In genomic region chr21:17523007-17523451, GRCh38 we compare ENCODE assay signal across 1 cellular context.
TF ChIP-seq lines count a peak whose summit lies in the region.

No MANE protein-coding gene starts in this region.

TF ChIP-seq in HepG2, 621 proteins besides CTCF, POLR2A, EP300 and RAD21 (continued from another document and continues in another):
- TF ChIP-seq ZNF687 (CRISPR knock-in tag; IDR thresholded peaks at IDR 0.05) (no peak), TCF7 (IDR thresholded peaks at IDR 0.05; ENCODE audit: low read depth) (peak; percentile 93), KLF16 (CRISPR knock-in tag; IDR thresholded peaks at IDR 0.05) (peak in 1 of 2 experiments; percentile 95; a peak in 2 of 4 replicates), ZNF550 (CRISPR knock-in tag; IDR thresholded peaks at IDR 0.05; ENCODE audit: borderline replicate concordance) (no peak), IKZF1 (IDR thresholded peaks at IDR 0.05) (no peak), ETV5 (CRISPR knock-in tag; IDR thresholded peaks at IDR 0.05; ENCODE audit: borderline replicate concordance) (peak; percentile 98), RNF2 (conservative IDR thresholded peaks at IDR 0.05; ENCODE audit: low read depth) (no peak), HOXA5 (CRISPR knock-in tag; IDR thresholded peaks at IDR 0.05) (peak; percentile 67; the same call in 1 of the 2 replicates), RARG (CRISPR knock-in tag; IDR thresholded peaks at IDR 0.05; ENCODE audit: low read depth) (no peak), PAXIP1 (CRISPR knock-in tag; conservative IDR thresholded peaks at IDR 0.05) (peak; percentile 100), MLX (CRISPR knock-in tag; IDR thresholded peaks at IDR 0.05) (peak; percentile 98), HOXA9 (CRISPR knock-in tag; IDR thresholded peaks at IDR 0.05; ENCODE audit: borderline replicate concordance) (peak; percentile 75), ZNF841 (CRISPR knock-in tag; IDR thresholded peaks at IDR 0.05; ENCODE audit: borderline replicate concordance) (0 out of 2 replicates have a peak, but pooled peaks have one; percentile 28), ZFP36 (IDR thresholded peaks at IDR 0.05; ENCODE audit: borderline replicate concordance, low read depth, low read length, partially characterized antibody) (no peak), NR1H2 (CRISPR knock-in tag; IDR thresholded peaks at IDR 0.05; ENCODE audit: borderline replicate concordance, low read depth) (no peak), RNF219 (CRISPR knock-in tag; IDR thresholded peaks at IDR 0.05) (peak; percentile 90; the same call in 1 of the 2 replicates), ZNF33A (CRISPR knock-in tag; IDR thresholded peaks at IDR 0.05; ENCODE audit: borderline replicate concordance) (no peak; the same call in 1 of the 2 replicates), TBX3 (IDR thresholded peaks at IDR 0.05; ENCODE audit: borderline replicate concordance) (peak; percentile 84), TP53 (CRISPR knock-in tag; conservative IDR thresholded peaks at IDR 0.05) (peak; percentile 82; the same call in 1 of the 2 replicates), NR0B2 (CRISPR knock-in tag; IDR thresholded peaks at IDR 0.05) (no peak), CENPT (CRISPR knock-in tag; IDR thresholded peaks at IDR 0.05; ENCODE audit: low read depth) (no peak), CHCHD3 (CRISPR knock-in tag; IDR thresholded peaks at IDR 0.05) (no peak), NFYC (CRISPR knock-in tag; IDR thresholded peaks at IDR 0.05) (peak; percentile 39), ZBTB20 (CRISPR knock-in tag; IDR thresholded peaks at IDR 0.05; ENCODE audit: borderline replicate concordance, low read depth) (peak; percentile 100), PPARG (CRISPR knock-in tag; conservative IDR thresholded peaks at IDR 0.05) (peak; percentile 99), DRAP1 (CRISPR knock-in tag; IDR thresholded peaks at IDR 0.05) (peak; percentile 84), ZSCAN5A (CRISPR knock-in tag; IDR thresholded peaks at IDR 0.05; ENCODE audit: borderline replicate concordance) (peak; percentile 58; the same call in 1 of the 2 replicates), ZNF768 (CRISPR knock-in tag; IDR thresholded peaks at IDR 0.05) (no peak), JARID2 (CRISPR knock-in tag; IDR thresholded peaks at IDR 0.05; ENCODE audit: insufficient replicate concordance) (no peak), MIXL1 (CRISPR knock-in tag; IDR thresholded peaks at IDR 0.05) (peak; percentile 99), ZBTB46 (CRISPR knock-in tag; IDR thresholded peaks at IDR 0.05; ENCODE audit: borderline replicate concordance) (no peak), ARNT (IDR thresholded peaks at IDR 0.05) (no peak), IKZF4 (CRISPR knock-in tag; IDR thresholded peaks at IDR 0.05; ENCODE audit: borderline replicate concordance, low read depth, not compliant biosample characterization) (no peak), NFE2 (CRISPR knock-in tag; IDR thresholded peaks at IDR 0.05) (no peak), ZNF441 (CRISPR knock-in tag; IDR thresholded peaks at IDR 0.05; ENCODE audit: borderline replicate concordance) (peak; percentile 62; the same call in 1 of the 2 replicates), SIN3A (IDR thresholded peaks at IDR 0.05; ENCODE audit: borderline replicate concordance, low read depth, low read length) (peak; percentile 91), ZNF784 (CRISPR knock-in tag; IDR thresholded peaks at IDR 0.05; ENCODE audit: borderline replicate concordance) (no peak), FOXJ3 (CRISPR knock-in tag; IDR thresholded peaks at IDR 0.05; ENCODE audit: borderline replicate concordance) (peak; percentile 99), PTBP1 (IDR thresholded peaks at IDR 0.05; ENCODE audit: low read depth, low read length, poor library complexity, severe bottlenecking) (no peak), SMC3 (IDR thresholded peaks at IDR 0.05; ENCODE audit: low read length) (peak; percentile 35; the same call in 1 of the 2 replicates), ATF6 (CRISPR knock-in tag; conservative IDR thresholded peaks at IDR 0.05) (no peak), ZKSCAN1 (IDR thresholded peaks at IDR 0.05; ENCODE audit: low read length) (0 out of 2 replicates have a peak, but pooled peaks have one; percentile 16), XBP1 (CRISPR knock-in tag; IDR thresholded peaks at IDR 0.05) (no peak), HCFC1 (IDR thresholded peaks at IDR 0.05; ENCODE audit: low read depth, low read length) (no peak), ZFP36L2 (CRISPR knock-in tag; IDR thresholded peaks at IDR 0.05) (no peak; the same call in 1 of the 2 replicates)
